In the genomic region with DNA sequence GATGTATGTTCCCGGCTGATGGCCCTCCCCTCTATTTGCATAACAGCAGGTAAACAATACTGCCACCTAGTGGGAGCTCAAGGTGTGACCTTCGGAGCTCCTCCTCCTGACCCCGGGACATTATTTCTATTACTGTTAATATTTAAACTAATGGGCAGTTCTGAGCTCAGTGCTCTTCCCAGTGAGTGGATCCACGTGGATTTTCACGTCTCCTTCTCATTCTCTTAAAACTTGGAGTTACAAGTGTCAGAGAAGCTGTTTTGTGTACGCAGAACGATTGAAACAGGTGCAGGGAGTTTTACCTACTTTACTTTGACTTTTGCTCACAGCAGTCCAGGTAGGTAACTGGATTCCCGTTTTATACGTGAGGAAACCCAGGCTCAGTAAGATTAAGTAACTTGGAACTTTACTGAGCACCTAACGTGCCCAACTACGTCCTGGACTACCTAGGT, we compare ENCODE assay signal across 8 cellular contexts.
DNase-seq lines count a peak whose midpoint lies in the region; ATAC-seq, FAIRE-seq and TF ChIP-seq lines count a peak whose summit lies in the region.

No MANE protein-coding gene starts in this region.

- no peak overlapping the region for H3K9ac ChIP-seq in endothelial cell of umbilical vein (replicated peaks; ENCODE audit: extremely low read depth, insufficient read depth, low read length)

- H3K79me2 ChIP-seq in endothelial cell of umbilical vein (ENCODE audit: control insufficient read depth, insufficient read depth, low read length): no peaks in the 10 kb centered on the region

- POLR2A ChIA-PET in endothelial cell of umbilical vein (lab: Charles Lee): interaction anchor here (0.8 kb wide), 1 partner anchor 138 kb away, joined by 3 read pairs; no protein-coding TSS in a partner anchor

- peak; percentile 85 to 96 (median 92) for ATAC-seq in natural killer cell
- no peak for ATAC-seq in HG03280 (IDR thresholded peaks at IDR 0.05; ENCODE audit: unreplicated experiment)

- H3K4me2 ChIP-seq in endothelial cell of umbilical vein (ENCODE audit: insufficient read depth, low read length): no peak overlapping the region

- DNase-seq in AG10803 (ENCODE audit: low read depth) (peak; percentile 65), GM19240 (ENCODE audit: insufficient read length, low spot score) (peak; percentile 58), NCI-H69 (lab: John Stamatoyannopoulos, UW) (peak; percentile 67), endothelial cell of umbilical vein (ENCODE audit: low read depth, low spot score) (peak; percentile 55), natural killer cell (peak; percentile 48), stomach (peak; percentile 72)
- peak; percentile 77 for DNase-seq in activated CD8-positive, alpha-beta memory T cell treated with anti-CD3 and anti-CD28 coated beads for 24 hours

- CTCF ChIA-PET in endothelial cell of umbilical vein (lab: Charles Lee): interaction anchor here (0.6 to 7.8 kb wide), 49 partner anchors 8 to 215 kb away, joined by 3 to 66 read pairs (median 5); a partner anchor contains a TSS

- peak; percentile 79 for TF ChIP-seq CTCF in AG10803 (conservative IDR thresholded peaks at IDR 0.05; ENCODE audit: low read length)
- TF ChIP-seq CTCF in endothelial cell of umbilical vein (IDR thresholded peaks at IDR 0.05; ENCODE audit: extremely low read depth in 1 of 2, insufficient read depth in 1 of 2, low read depth in 1 of 2, low read length in 2 of 2): peak; percentile 52 to 64
- TF ChIP-seq CTCF in natural killer cell (IDR thresholded peaks at IDR 0.05): peak; percentile 95
- TF ChIP-seq CTCF in stomach (IDR thresholded peaks at IDR 0.05): peak in 5 of 7 experiments; percentile 49 to 75 (median 67)

- peak overlapping the region; percentile 58 for H3K4me3 Mint-ChIP-seq in natural killer cell

- no peak for TF ChIP-seq EP300 in stomach (IDR thresholded peaks at IDR 0.05)

- no peaks in the 10 kb centered on the region for H4K20me1 ChIP-seq in endothelial cell of umbilical vein (replicated peaks; ENCODE audit: control insufficient read depth, extremely low read depth, insufficient read depth, low read length)

- H3K9me3 ChIP-seq in endothelial cell of umbilical vein (replicated peaks; ENCODE audit: control insufficient read depth, insufficient read depth, low read length) (no peaks in the 10 kb centered on the region), stomach (no peaks in the 10 kb centered on the region)

- H3K4me1 ChIP-seq in endothelial cell of umbilical vein (ENCODE audit: control insufficient read depth, extremely low read depth, insufficient read depth, low read length): no peaks in the 10 kb centered on the region
- peaks cover 0 to 35% (median 17%) of the 10 kb centered on the region in 4 donors for H3K4me1 ChIP-seq in stomach

- H3K36me3 ChIP-seq in endothelial cell of umbilical vein (ENCODE audit: control insufficient read depth in 2 of 2, extremely low read depth in 1 of 2, insufficient read depth in 2 of 2, low read length in 2 of 2): no peaks in the 10 kb centered on the region
- no peaks in the 10 kb centered on the region for H3K36me3 ChIP-seq in stomach

- H3K36me3 Mint-ChIP-seq in natural killer cell: no peaks in the 10 kb centered on the region

- no peaks in the 10 kb centered on the region for H3K9me3 Mint-ChIP-seq in natural killer cell

- H3K27me3 Mint-ChIP-seq in natural killer cell (ENCODE audit: low read depth in 2 of 2): no peaks in the 10 kb centered on the region

- H3K4me1 Mint-ChIP-seq in natural killer cell: peaks cover 9 to 11% of the 10 kb centered on the region in 2 donors

- no peaks in the 10 kb centered on the region for H3K9me1 ChIP-seq in endothelial cell of umbilical vein (replicated peaks; ENCODE audit: control insufficient read depth, extremely low read depth, insufficient read depth, low read length)

- FAIRE-seq in endothelial cell of umbilical vein (lab: Jason Lieb, UNC): peak; percentile 79

- H3K4me3 ChIP-seq in AG10803 (ENCODE audit: low read length) (no peak overlapping the region), endothelial cell of umbilical vein (replicated peaks in 1 of 3; ENCODE audit: insufficient read depth in 1 of 3, low read depth in 1 of 3, low read length in 3 of 3) (no peak overlapping the region), stomach (no peak overlapping the region)

- H3K27ac Mint-ChIP-seq in natural killer cell: no peak overlapping the region

- BruUV-seq in endothelial cell of umbilical vein (replicated peaks; lab: Mats Ljungman, UMichigan): no TSS peak

- peaks cover 0 to 2% of the 10 kb centered on the region in 2 experiments for H3K27me3 ChIP-seq in endothelial cell of umbilical vein (ENCODE audit: control insufficient read depth in 2 of 2, insufficient read depth in 2 of 2, low read length in 2 of 2)
- no peaks in the 10 kb centered on the region for H3K27me3 ChIP-seq in stomach

- H2AFZ ChIP-seq in endothelial cell of umbilical vein (ENCODE audit: low read depth, low read length): no peak overlapping the region

- dilution Hi-C loops in endothelial cell of umbilical vein (cut with MboI; ENCODE audit: extremely low pct_ligation_motif_present, low sequenced_read_pairs): no loop called here

- intact Hi-C loops in endothelial cell of umbilical vein (cut with micrococcal nuclease) (loop anchor here (1.0 to 5.0 kb wide), 6 partner anchors 35 to 191 kb away; a partner anchor contains a TSS), natural killer cell (cut with micrococcal nuclease) (loop anchor here (1.0 kb wide), 1 partner anchor 135 kb away; no protein-coding TSS in a partner anchor), stomach (cut with DNase I; ENCODE audit: low total_unique reads) (loop anchor here (5.0 kb wide), 1 partner anchor 136 kb away; no protein-coding TSS in a partner anchor)

- H3K27ac ChIP-seq in endothelial cell of umbilical vein (ENCODE audit: insufficient read depth, low read depth, low read length) (no peak overlapping the region), stomach (no peak overlapping the region)

- no peak for TF ChIP-seq POLR2A in endothelial cell of umbilical vein (IDR thresholded peaks at IDR 0.05; ENCODE audit: low read depth, low read length)
- TF ChIP-seq POLR2A in stomach (IDR thresholded peaks at IDR 0.05): no peak

- WGBS in stomach, 5 donors: 51 to 65% (median 59%) methylated on average over 11 of the region's 11 CpGs

TF ChIP-seq in endothelial cell of umbilical vein, 7 proteins besides CTCF, POLR2A, EP300 and RAD21:
- no peak for TF ChIP-seq GATA2 (IDR thresholded peaks at IDR 0.05; ENCODE audit: insufficient read depth, insufficient read length, low read depth, low read length)
- TF ChIP-seq JUN (IDR thresholded peaks at IDR 0.05; ENCODE audit: borderline replicate concordance, insufficient read depth, insufficient read length, low read depth): no peak
- TF ChIP-seq MYC (IDR thresholded peaks at IDR 0.05; ENCODE audit: low read depth, low read length): no peak
